16 cellular contexts compared by ENCODE assay signal in genomic region chr13:100209857-100210580, GRCh38.
DNase-seq lines count a peak whose midpoint lies in the region; TF ChIP-seq lines count a peak whose summit lies in the region.
"Had no signal": no experiment of that assay in that cellular context is flagged by ENCODE, and none has a peak within 500 bp of the region (broad histone marks: within the 10 kb centered on the region; RNA-seq: fewer than 3 reads in every experiment).

No MANE protein-coding gene starts in this region.

- in situ Hi-C loops in mammary epithelial cell (cut with MboI; ENCODE audit: low sequenced_read_pairs in 2 of 2), result no loop called here

- TF ChIP-seq CTCF in mammary epithelial cell (conservative IDR thresholded peaks at IDR 0.05 in 1 of 2, IDR thresholded peaks at IDR 0.05 in 1 of 2; ENCODE audit: extremely low read depth in 1 of 2, insufficient read depth in 1 of 2, low read depth in 1 of 2, low read length in 2 of 2) (no peak), thyroid gland (IDR thresholded peaks at IDR 0.05) (no peak), MM.1S (IDR thresholded peaks at IDR 0.05; ENCODE audit: low read length) (no peak)

- H3K9me3 ChIP-seq in mammary epithelial cell (replicated peaks; ENCODE audit: insufficient read depth, low read length) (no peaks in the 10 kb centered on the region), thyroid gland (no peaks in the 10 kb centered on the region), MM.1S (replicated peaks; ENCODE audit: insufficient read depth, low read length) (no peaks in the 10 kb centered on the region)
- H3K9me3 ChIP-seq: Caco-2 had no signal

- intact Hi-C loops in mammary epithelial cell (cut with micrococcal nuclease) (no loop called here), thyroid gland (cut with DNase I) (no loop called here)

- no peak for TF ChIP-seq POLR2A in thyroid gland (IDR thresholded peaks at IDR 0.05)

- H3K27ac ChIP-seq in mammary epithelial cell (ENCODE audit: insufficient read depth, low read depth, low read length) (peak overlapping the region; percentile 73), thyroid gland (no peak overlapping the region), MM.1S (ENCODE audit: low read length) (no peak overlapping the region)
- H3K27ac ChIP-seq: SJCRH30 had no signal

- H3K36me3 ChIP-seq in mammary epithelial cell (ENCODE audit: insufficient read depth, low read length), result no peaks in the 10 kb centered on the region
- no peaks in the 10 kb centered on the region for H3K36me3 ChIP-seq in thyroid gland
- no peaks in the 10 kb centered on the region for H3K36me3 ChIP-seq in MM.1S (replicated peaks; ENCODE audit: insufficient read depth, low read length)

- H3K4me1 ChIP-seq in mammary epithelial cell (ENCODE audit: insufficient read depth, low read length) (peaks cover 69% of the 10 kb centered on the region), thyroid gland (no peaks in the 10 kb centered on the region), MM.1S (ENCODE audit: low read length) (no peaks in the 10 kb centered on the region)
- H3K4me1 ChIP-seq: SJCRH30 had no signal

- CTCF ChIA-PET in mammary epithelial cell (lab: Charles Lee; ENCODE audit: low non-redundant PET), result no interaction called here

- no peaks in the 10 kb centered on the region for H3F3A ChIP-seq in MM.1S (ENCODE audit: insufficient read depth, low read length)

- DNase-seq in COLO829 (ENCODE audit: low spot score) (peak; percentile 10), M059J (ENCODE audit: low read depth) (peak; percentile 68), mammary epithelial cell (peak; percentile 76), kidney glomerular epithelial cell (lab: John Stamatoyannopoulos, UW) (peak; percentile 76), T1000 (lab: John Stamatoyannopoulos, UW) (no peak), epidermal melanocyte (ENCODE audit: insufficient read length, low spot score) (no peak), thyroid gland (no peak), MM.1S (no peak)
- DNase-seq: activated CD4-positive, alpha-beta T cell treated with anti-CD3 and anti-CD28 coated beads for 1 hour; activated naive CD4-positive, alpha-beta T cell treated with Interleukin-2 at 50 U/mL for 16 hours; Caco-2; effector CD8-positive, alpha-beta T cell; natural killer cell; NCI-H1092 treated with DMSO at 0.1 percent for 48 hours; NCI-H510A; SJCRH30 had no signal

- H3K4me3 ChIP-seq in mammary epithelial cell (replicated peaks in 1 of 3; ENCODE audit: insufficient read depth in 1 of 3, low read depth in 2 of 3, low read length in 3 of 3) (no peak overlapping the region), thyroid gland (replicated peaks in 1 of 3) (no peak overlapping the region), MM.1S (ENCODE audit: low read length) (no peak overlapping the region)
- H3K4me3 ChIP-seq: SJCRH30 had no signal

- H3K9me2 ChIP-seq in MM.1S (replicated peaks; ENCODE audit: insufficient read depth, low read length), result no peaks in the 10 kb centered on the region

- no TSS peak for BruUV-seq in mammary epithelial cell (replicated peaks; lab: Mats Ljungman, UMichigan)

- no peaks in the 10 kb centered on the region for H3K27me3 ChIP-seq in mammary epithelial cell (ENCODE audit: insufficient read depth, low read length)
- H3K27me3 ChIP-seq in thyroid gland, result no peaks in the 10 kb centered on the region
- no peaks in the 10 kb centered on the region for H3K27me3 ChIP-seq in MM.1S (replicated peaks; ENCODE audit: insufficient read depth, low read length)
- H3K27me3 ChIP-seq: SJCRH30 had no signal

- H3K4me2 ChIP-seq in mammary epithelial cell (ENCODE audit: insufficient read depth, low read depth, low read length) (peak overlapping the region; percentile 32), MM.1S (ENCODE audit: low read depth, low read length) (no peak overlapping the region)

- 72% methylated on average over 4 of the region's 5 CpGs for WGBS in mammary epithelial cell (ENCODE audit: low coverage, missing lambda C conversion rate)
- WGBS in thyroid gland, 2 donors, result 93 to 94% methylated on average over 5 of the region's 5 CpGs

- H4K20me1 ChIP-seq in mammary epithelial cell (ENCODE audit: insufficient read depth, low read length), result no peaks in the 10 kb centered on the region
- H4K20me1 ChIP-seq in MM.1S (ENCODE audit: insufficient read depth, low read length), result no peaks in the 10 kb centered on the region

- H2AFZ ChIP-seq in mammary epithelial cell (ENCODE audit: low read depth, low read length) (no peak overlapping the region), MM.1S (ENCODE audit: low read length) (no peak overlapping the region)

- H3K79me2 ChIP-seq in mammary epithelial cell (ENCODE audit: insufficient read depth, low read length) (no peaks in the 10 kb centered on the region), MM.1S (ENCODE audit: low read length) (no peaks in the 10 kb centered on the region)

- no peak overlapping the region for H3K9ac ChIP-seq in mammary epithelial cell (ENCODE audit: insufficient read depth, low read length)
- H3K9ac ChIP-seq in MM.1S (ENCODE audit: low read length), result no peak overlapping the region

- dilution Hi-C loops in mammary epithelial cell (cut with HindIII; ENCODE audit: low sequenced_read_pairs), result no loop called here

Comparison
In these comparisons a context has a peak if more than half of its experiments do, and no peak if none do; other contexts are left out.
1. DNase-seq: peak in COLO829 (single experiment), M059J (single experiment), mammary epithelial cell (single experiment) and kidney glomerular epithelial cell (single experiment); none in T1000 (single experiment), epidermal melanocyte (single experiment), thyroid gland (0 of 2) and MM.1S (single experiment).